ENCODE assay signal across 1 cellular context in genomic region chr10:86366902-86367338, GRCh38.
A peak's percentile ranks its signal among the peaks of the same experiment; 100 is the strongest.
TF ChIP-seq lines count a peak whose summit lies in the region.

No MANE protein-coding gene starts in this region.

TF ChIP-seq in K562, 482 proteins besides CTCF, POLR2A, EP300 and RAD21:
- TF ChIP-seq E2F6 (IDR thresholded peaks at IDR 0.05; ENCODE audit: borderline replicate concordance in 1 of 2, extremely low read depth in 1 of 2, insufficient read depth in 1 of 2, insufficient read length in 1 of 2, low read depth in 1 of 2, low read length in 1 of 2, poor library complexity in 1 of 2, severe bottlenecking in 1 of 2), result peak in 1 of 2 experiments; percentile 50
- TF ChIP-seq ZNF184 (CRISPR knock-in tag; IDR thresholded peaks at IDR 0.05), result no peak
TF ChIP-seq in K562: peak in this region for 1.
